Comparison of ENCODE assay signal across 17 cellular contexts in genomic region chr5:59107692-59108091, GRCh38.
A peak's percentile ranks its signal among the peaks of the same experiment; 100 is the strongest.
DNase-seq lines count a peak whose midpoint lies in the region; ATAC-seq and TF ChIP-seq lines count a peak whose summit lies in the region.
"Had no signal": no experiment of that assay in that cellular context is flagged by ENCODE, and none has a peak within 500 bp of the region (broad histone marks: within the 10 kb centered on the region; RNA-seq: fewer than 3 reads in every experiment).

No MANE protein-coding gene starts in this region.

- no peaks in the 10 kb centered on the region for H3K9me3 Mint-ChIP-seq in MCF 10A (ENCODE audit: unreplicated experiment)

- H3K4me3 ChIP-seq in breast epithelium (no peak overlapping the region), body of pancreas (no peak overlapping the region), hepatocyte (no peak overlapping the region), thyroid gland (replicated peaks in 1 of 3) (no peak overlapping the region), WERI-Rb-1 (ENCODE audit: low read depth, low read length) (no peak overlapping the region)
- H3K4me3 ChIP-seq: coronary artery, Peyer's patch had no signal

- TF ChIP-seq POLR2A in breast epithelium (IDR thresholded peaks at IDR 0.05) = no peak
- no peak for TF ChIP-seq POLR2A in body of pancreas (IDR thresholded peaks at IDR 0.05)
- no peak for TF ChIP-seq POLR2A in thyroid gland (IDR thresholded peaks at IDR 0.05)

- BruUV-seq in MCF 10A (replicated peaks; lab: Mats Ljungman, UMichigan) = no TSS peak

- H3K36me3 ChIP-seq in breast epithelium = no peaks in the 10 kb centered on the region
- H3K36me3 ChIP-seq in body of pancreas (replicated peaks in 1 of 2; ENCODE audit: insufficient read depth in 1 of 2, low read depth in 2 of 2) = no peaks in the 10 kb centered on the region
- no peaks in the 10 kb centered on the region for H3K36me3 ChIP-seq in hepatocyte (replicated peaks; ENCODE audit: insufficient read depth, low read depth)
- no peaks in the 10 kb centered on the region for H3K36me3 ChIP-seq in thyroid gland
- H3K36me3 ChIP-seq in WERI-Rb-1 = no peaks in the 10 kb centered on the region
- H3K36me3 ChIP-seq: Peyer's patch had no signal

- no peak for TF ChIP-seq CTCF in MCF 10A (IDR thresholded peaks at IDR 0.05; ENCODE audit: unreplicated experiment)
- no peak for TF ChIP-seq CTCF in breast epithelium (IDR thresholded peaks at IDR 0.05)
- TF ChIP-seq CTCF in body of pancreas (IDR thresholded peaks at IDR 0.05) = no peak
- TF ChIP-seq CTCF in hepatocyte (IDR thresholded peaks at IDR 0.05; ENCODE audit: poor library complexity) = no peak
- TF ChIP-seq CTCF in thyroid gland (IDR thresholded peaks at IDR 0.05) = no peak
- no peak for TF ChIP-seq CTCF in WERI-Rb-1 (IDR thresholded peaks at IDR 0.05; ENCODE audit: low read depth, low read length)

- H3K4me1 ChIP-seq in breast epithelium (no peaks in the 10 kb centered on the region), body of pancreas (peaks cover 4% of the 10 kb centered on the region), hepatocyte (ENCODE audit: insufficient read depth) (no peaks in the 10 kb centered on the region), thyroid gland (peaks cover 9 to 11% of the 10 kb centered on the region in 2 donors)
- H3K4me1 ChIP-seq: Peyer's patch had no signal

- H3K27ac ChIP-seq in breast epithelium = no peak overlapping the region
- H3K27ac ChIP-seq in body of pancreas = no peak overlapping the region
- H3K27ac ChIP-seq in hepatocyte = peak overlapping the region; percentile 30
- H3K27ac ChIP-seq in thyroid gland = no peak overlapping the region
- H3K27ac ChIP-seq in WERI-Rb-1 = no peak overlapping the region
- H3K27ac ChIP-seq: coronary artery, KMS-11, Peyer's patch had no signal

- no peaks in the 10 kb centered on the region for H3K79me2 ChIP-seq in hepatocyte

- H3K4me3 Mint-ChIP-seq in MCF 10A (ENCODE audit: unreplicated experiment) = no peak overlapping the region
- H3K4me3 Mint-ChIP-seq: activated naive CD8-positive, alpha-beta T cell had no signal

- H3K9me3 ChIP-seq in breast epithelium (no peaks in the 10 kb centered on the region), body of pancreas (no peaks in the 10 kb centered on the region), hepatocyte (ENCODE audit: low read depth) (no peaks in the 10 kb centered on the region), thyroid gland (no peaks in the 10 kb centered on the region), WERI-Rb-1 (ENCODE audit: severe bottlenecking) (no peaks in the 10 kb centered on the region)
- H3K9me3 ChIP-seq: Peyer's patch had no signal

- CTCF ChIA-PET in MCF 10A (lab: Yijun Ruan, JAX) = interaction anchor here (1.2 kb wide), 1 partner anchor 66 kb away, joined by 3 read pairs; no protein-coding TSS in a partner anchor

- peaks cover 19% of the 10 kb centered on the region for H3K4me1 Mint-ChIP-seq in MCF 10A (ENCODE audit: insufficient read depth, unreplicated experiment)

- no peaks in the 10 kb centered on the region for H3K36me3 Mint-ChIP-seq in MCF 10A (ENCODE audit: insufficient read depth, unreplicated experiment)
- H3K36me3 Mint-ChIP-seq: activated naive CD8-positive, alpha-beta T cell had no signal

- H4K20me1 ChIP-seq in hepatocyte (ENCODE audit: insufficient read depth, poor library complexity, severe bottlenecking) = no peaks in the 10 kb centered on the region

- peak overlapping the region; percentile 47 for H3K27ac Mint-ChIP-seq in MCF 10A (ENCODE audit: low read depth, unreplicated experiment)
- H3K27ac Mint-ChIP-seq: activated naive CD8-positive, alpha-beta T cell had no signal

- POLR2A ChIA-PET in MCF 10A (lab: Yijun Ruan, JAX) = interaction anchor here (1.1 to 1.3 kb wide), 2 partner anchors 8 to 17 kb away, joined by 3 to 4 read pairs; no protein-coding TSS in a partner anchor

- no peak overlapping the region for H2AFZ ChIP-seq in hepatocyte

- H3K4me2 ChIP-seq in hepatocyte = no peak overlapping the region
- H3K4me2 ChIP-seq: KMS-11 had no signal

- H3K27me3 ChIP-seq in breast epithelium (no peaks in the 10 kb centered on the region), body of pancreas (no peaks in the 10 kb centered on the region), hepatocyte (no peaks in the 10 kb centered on the region), thyroid gland (no peaks in the 10 kb centered on the region), WERI-Rb-1 (ENCODE audit: insufficient read depth, low read depth, severe bottlenecking) (no peaks in the 10 kb centered on the region)
- H3K27me3 ChIP-seq: Peyer's patch had no signal

- no peaks in the 10 kb centered on the region for H3K27me3 Mint-ChIP-seq in MCF 10A (ENCODE audit: insufficient read depth, unreplicated experiment)
- H3K27me3 Mint-ChIP-seq: activated naive CD8-positive, alpha-beta T cell had no signal

- intact Hi-C loops in MCF 10A (cut with micrococcal nuclease) (no loop called here), breast epithelium (cut with DNase I; ENCODE audit: low total_unique reads) (no loop called here), body of pancreas (cut with DNase I) (no loop called here), thyroid gland (cut with DNase I) (no loop called here)

- no peaks in the 10 kb centered on the region for H3K9me2 ChIP-seq in hepatocyte (replicated peaks; ENCODE audit: insufficient read depth)

- 53 to 56% methylated on average over 2 of the region's 2 CpGs for WGBS in body of pancreas, 2 donors
- 76% methylated on average over 2 of the region's 2 CpGs for WGBS in hepatocyte (ENCODE audit: low lambda C conversion rate, missing lambda C conversion rate)
- 64 to 71% methylated on average over 2 of the region's 2 CpGs for WGBS in thyroid gland, 2 donors

- ATAC-seq in body of pancreas (peak; percentile 55), HG02763 (IDR thresholded peaks at IDR 0.05; ENCODE audit: unreplicated experiment) (no peak)

- DNase-seq in MCF 10A (ENCODE audit: unreplicated experiment) (peak; percentile 93), breast epithelium (ENCODE audit: low spot score in 2 of 2) (no peak), body of pancreas (peak in 3 of 4 donors; percentile 43 to 61 (median 48)), hepatocyte (ENCODE audit: low spot score) (peak; percentile 77), thyroid gland (peak; percentile 31 to 43), WERI-Rb-1 (no peak), T1000 (lab: John Stamatoyannopoulos, UW) (no peak)
- DNase-seq: activated CD4-positive, CD25-positive, alpha-beta regulatory T cell treated with anti-CD3 and anti-CD28 coated beads, Interleukin-2, amount 50 U/mL, for 72 hours; activated CD8-positive, alpha-beta memory T cell treated with anti-CD3 and anti-CD28 coated beads, Interleukin-2, amount 50 U/mL, for 48 hours; AML-193; NCI-H510A treated with DMSO at 0.1 percent for 48 hours; nucleus accumbens; Peyer's patch had no signal

Comparison
In these comparisons a context has a peak if more than half of its experiments do, and no peak if none do; other contexts are left out.
1. DNase-seq: peak in MCF 10A (single experiment), body of pancreas (3 of 4), hepatocyte (single experiment) and thyroid gland (2 of 2); none in breast epithelium (0 of 2), WERI-Rb-1 (single experiment) and T1000 (single experiment).